ENCODE assay signal across 18 cellular contexts in genomic region chr3:143035466-143036214, GRCh38. TPM values are rescaled to one million over a fixed set of nuclear protein-coding genes. Genes with fewer than 3 reads are reported as not detected.
A peak's percentile ranks its signal among the peaks of the same experiment; 100 is the strongest.
DNase-seq lines count a peak whose midpoint lies in the region; ATAC-seq and TF ChIP-seq lines count a peak whose summit lies in the region.
"Had no signal": no experiment of that assay in that cellular context is flagged by ENCODE, and none has a peak within 500 bp of the region (broad histone marks: within the 10 kb centered on the region; RNA-seq: fewer than 3 reads in every experiment).

No MANE protein-coding gene starts in this region.

- in situ Hi-C loops in brain microvascular endothelial cell (cut with HindIII; ENCODE audit: low pct_ligation_motif_present, low sequenced_read_pairs): no loop called here

- H3K4me1 Mint-ChIP-seq in naive thymus-derived CD4-positive, alpha-beta T cell: peaks cover 0 to 16% (median 6%) of the 10 kb centered on the region in 7 donors

- intact Hi-C loops in naive thymus-derived CD4-positive, alpha-beta T cell (cut with micrococcal nuclease): loop anchor here in 1 of 2 donors (5.0 kb wide), 1 partner anchor 727 kb away; no protein-coding TSS in a partner anchor

- H3K9ac ChIP-seq in Karpas-422 (ENCODE audit: low read length): no peak overlapping the region

- POLR2A ChIA-PET in naive thymus-derived CD4-positive, alpha-beta T cell (lab: Charles Lee): no interaction called here

- no peaks in the 10 kb centered on the region for H3K9me2 ChIP-seq in Karpas-422 (replicated peaks; ENCODE audit: insufficient read depth, low read length)

- DNase-seq in NOMO-1 (lab: John Stamatoyannopoulos, UW; ENCODE audit: unreplicated experiment in 2 of 2): peak; percentile 24 to 63
- no peak for DNase-seq in NOMO-1 treated with dmso at 0.1 percent for 144 hours (lab: John Stamatoyannopoulos, UW; ENCODE audit: unreplicated experiment)
- peak; percentile 51 for DNase-seq in LHCN-M2 (ENCODE audit: low read depth)
- no peak for DNase-seq in brain microvascular endothelial cell
- DNase-seq in naive thymus-derived CD4-positive, alpha-beta T cell: no peak
- no peak for DNase-seq in NCI-H2029 (lab: John Stamatoyannopoulos, UW)
- DNase-seq in Karpas-422: no peak
- DNase-seq: activated CD4-positive, alpha-beta memory T cell treated with anti-CD3 and anti-CD28 coated beads, Interleukin-2, amount 10 ng/mL, durations not matched to agents 7 days and 5 days; activated naive CD4-positive, alpha-beta T cell treated with anti-CD3 and anti-CD28 coated beads for 36 hours; cerebellar nuclear complex; NCI-H1105 treated with DMSO at 0.1 percent for 48 hours; NCI-H510A; stimulated activated CD4-positive, alpha-beta T cell treated with anti-CD3 and anti-CD28 coated beads, Interleukin-12 subunit alpha, Interleukin-12 subunit beta, amount 100 ng/mL, for 4 hours; T1000 had no signal

- H3K27me3 ChIP-seq in brain microvascular endothelial cell (replicated peaks) (no peaks in the 10 kb centered on the region), Karpas-422 (ENCODE audit: low read length) (no peaks in the 10 kb centered on the region)
- no peaks in the 10 kb centered on the region for H3K27me3 ChIP-seq in naive thymus-derived CD4-positive, alpha-beta T cell (ENCODE audit: control insufficient read depth in 2 of 2, insufficient read depth in 2 of 2, low read length in 2 of 2)

- no peak overlapping the region for H3K4me3 ChIP-seq in brain microvascular endothelial cell (ENCODE audit: low read depth, low read length)
- H3K4me3 ChIP-seq in naive thymus-derived CD4-positive, alpha-beta T cell (ENCODE audit: low read length): no peak overlapping the region
- H3K4me3 ChIP-seq in Karpas-422 (ENCODE audit: low read length): no peak overlapping the region
- H3K4me3 ChIP-seq: lung, thoracic aorta had no signal

- no peaks in the 10 kb centered on the region for H4K20me1 ChIP-seq in Karpas-422 (ENCODE audit: insufficient read depth, low read depth, low read length)

- no peak overlapping the region for H3K4me2 ChIP-seq in Karpas-422 (ENCODE audit: low read depth, low read length, poor library complexity, severe bottlenecking)

- peak overlapping the region in 6 of 9 donors; percentile 3 to 72 (median 33) for H3K27ac Mint-ChIP-seq in naive thymus-derived CD4-positive, alpha-beta T cell
- H3K27ac Mint-ChIP-seq: activated naive CD4-positive, alpha-beta T cell treated with anti-CD3 and anti-CD28 coated beads for 36 hours had no signal

- peaks cover 8 to 41% (median 22%) of the 10 kb centered on the region in 5 donors for H3K36me3 Mint-ChIP-seq in naive thymus-derived CD4-positive, alpha-beta T cell

- no peak for ATAC-seq in naive thymus-derived CD4-positive, alpha-beta T cell
- no peak for ATAC-seq in HG02970 (IDR thresholded peaks at IDR 0.05; ENCODE audit: low FRiP score, unreplicated experiment)

- H3K9me3 Mint-ChIP-seq in naive thymus-derived CD4-positive, alpha-beta T cell: peaks cover 0 to 2% (median 0%) of the 10 kb centered on the region in 11 donors
- H3K9me3 Mint-ChIP-seq: activated CD4-positive, alpha-beta memory T cell treated with anti-CD3 and anti-CD28 coated beads, Interleukin-2, amount 10 ng/mL, durations not matched to agents 7 days and 5 days; activated naive CD4-positive, alpha-beta T cell treated with anti-CD3 and anti-CD28 coated beads for 36 hours had no signal

- H3K27me3 Mint-ChIP-seq in naive thymus-derived CD4-positive, alpha-beta T cell: no peaks in the 10 kb centered on the region
- H3K27me3 Mint-ChIP-seq: activated CD4-positive, alpha-beta memory T cell treated with anti-CD3 and anti-CD28 coated beads, Interleukin-2, amount 10 ng/mL, durations not matched to agents 7 days and 5 days had no signal

- CTCF ChIA-PET in naive thymus-derived CD4-positive, alpha-beta T cell (lab: Charles Lee): no interaction called here

- H3K4me3 Mint-ChIP-seq in naive thymus-derived CD4-positive, alpha-beta T cell: no peak overlapping the region
- H3K4me3 Mint-ChIP-seq: activated CD4-positive, alpha-beta memory T cell treated with anti-CD3 and anti-CD28 coated beads, Interleukin-2, amount 10 ng/mL, durations not matched to agents 7 days and 5 days; activated naive CD4-positive, alpha-beta T cell treated with anti-CD3 and anti-CD28 coated beads for 36 hours had no signal

- no peaks in the 10 kb centered on the region for H3K9me3 ChIP-seq in naive thymus-derived CD4-positive, alpha-beta T cell (ENCODE audit: control insufficient read depth in 2 of 3, low read length in 3 of 3)
- no peaks in the 10 kb centered on the region for H3K9me3 ChIP-seq in Karpas-422 (ENCODE audit: low read length)
- H3K9me3 ChIP-seq: thoracic aorta had no signal

- H3K27ac ChIP-seq in brain microvascular endothelial cell: peak overlapping the region; percentile 58
- H3K27ac ChIP-seq in naive thymus-derived CD4-positive, alpha-beta T cell (ENCODE audit: low read depth, low read length): no peak overlapping the region
- H3K27ac ChIP-seq in Karpas-422 (ENCODE audit: low read length): no peak overlapping the region
- H3K27ac ChIP-seq: 22Rv1, thoracic aorta had no signal

- H3K79me2 ChIP-seq in Karpas-422 (ENCODE audit: low read length): peaks cover 55% of the 10 kb centered on the region

- no peaks in the 10 kb centered on the region for H3K4me1 ChIP-seq in naive thymus-derived CD4-positive, alpha-beta T cell (ENCODE audit: control insufficient read depth in 2 of 2, insufficient read depth in 2 of 2, low read length in 2 of 2)
- H3K4me1 ChIP-seq in Karpas-422 (ENCODE audit: low read length): peaks cover 3% of the 10 kb centered on the region; the same call in 1 of the 2 replicates

- no peak overlapping the region for H2AFZ ChIP-seq in Karpas-422 (ENCODE audit: low read length)

- TF ChIP-seq CTCF in brain microvascular endothelial cell (IDR thresholded peaks at IDR 0.05; ENCODE audit: low read depth, low read length, missing control alignments): no peak

- H3K36me3 ChIP-seq in brain microvascular endothelial cell (replicated peaks) (peaks cover 18% of the 10 kb centered on the region), Karpas-422 (ENCODE audit: insufficient read depth, low read length) (peaks cover 69% of the 10 kb centered on the region)
- peaks cover 11 to 59% (median 44%) of the 10 kb centered on the region in 3 experiments for H3K36me3 ChIP-seq in naive thymus-derived CD4-positive, alpha-beta T cell (ENCODE audit: control insufficient read depth in 2 of 3, insufficient read depth in 3 of 3, low read length in 3 of 3)

RNA-seq across cellular contexts. Expression of gene U2SURP, which starts 34.3 kb away (rescaled TPM):
- 61.5 and 63.9 TPM in 2 replicates for total RNA-seq in LHCN-M2 (2014; rRNA removed)
- polyA plus RNA-seq in LHCN-M2 (2012): 16.6 TPM
- total RNA-seq in naive thymus-derived CD4-positive, alpha-beta T cell: 100 to 1,000 TPM; 132 to 172 (median 158) TPM
- polyA plus RNA-seq in naive thymus-derived CD4-positive, alpha-beta T cell: 100 to 1,000 TPM in 1 of 2 donors, 10 to 100 TPM in 1; 99.9 to 142 TPM
- 69.4 and 135 TPM in 2 replicates for total RNA-seq in Karpas-422 (2014; rRNA removed; shearing (Covaris generic); ENCODE audit: low replicate concordance)

Comparison
In these comparisons a context has a peak if more than half of its experiments do, and no peak if none do; other contexts are left out.
1. DNase-seq: peak in NOMO-1 (2 of 2) and LHCN-M2 (single experiment); none in NOMO-1 treated with dmso at 0.1 percent for 144 hours (single experiment), brain microvascular endothelial cell (single experiment), naive thymus-derived CD4-positive, alpha-beta T cell (0 of 9), NCI-H2029 (single experiment) and Karpas-422 (single experiment).